In the genomic region with DNA sequence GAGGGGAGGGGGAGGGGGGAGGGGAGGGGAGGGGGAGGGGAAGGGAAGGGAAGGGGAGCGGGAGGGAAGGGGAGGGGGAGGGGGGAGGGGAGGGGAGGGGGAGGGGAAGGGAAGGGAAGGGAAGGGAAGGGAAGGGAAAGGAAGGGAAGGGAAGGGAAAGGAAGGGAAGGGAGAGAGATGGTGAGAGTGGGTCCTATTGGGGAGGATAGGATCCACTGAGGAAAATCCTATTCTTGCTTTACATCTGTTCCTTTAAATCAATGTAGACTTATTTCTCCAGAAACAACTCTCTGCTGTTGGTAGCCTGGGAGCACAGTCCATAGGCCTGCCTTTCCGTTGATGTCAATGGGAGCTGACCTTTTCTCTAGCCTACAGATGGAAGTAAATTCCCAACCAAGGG, we compare ENCODE assay signal across 5 cellular contexts. TPM values are rescaled to one million over a fixed set of nuclear protein-coding genes. Genes with fewer than 3 reads are reported as not detected.
"Had no signal": no experiment of that assay in that cellular context is flagged by ENCODE, and none has a peak within 500 bp of the region (broad histone marks: within the 10 kb centered on the region; RNA-seq: fewer than 3 reads in every experiment).

No MANE protein-coding gene starts in this region.

RNA-seq across cellular contexts. Expression of a gene that starts 10.1 kb away (rescaled TPM):
- total RNA-seq: OCI-LY7, PC-3, SK-MEL-5, T-cell had no signal
- polyA plus RNA-seq: SK-N-SH had no signal
